Comparison of ENCODE assay signal across 9 cellular contexts in genomic region chr18:65725421-65726050, GRCh38. TPM values are rescaled to one million over a fixed set of nuclear protein-coding genes. Genes with fewer than 3 reads are reported as not detected.
DNase-seq lines count a peak whose midpoint lies in the region; ATAC-seq and TF ChIP-seq lines count a peak whose summit lies in the region.
"Had no signal": no experiment of that assay in that cellular context is flagged by ENCODE, and none has a peak within 500 bp of the region (broad histone marks: within the 10 kb centered on the region; RNA-seq: fewer than 3 reads in every experiment).

No MANE protein-coding gene starts in this region.

- H2AFZ ChIP-seq in KMS-11 (ENCODE audit: low read depth), result peak overlapping the region; percentile 19

- TF ChIP-seq POLR2A in vagina (IDR thresholded peaks at IDR 0.05), result no peak

- peaks cover 23% of the 10 kb centered on the region for H3K4me1 ChIP-seq in KMS-11 (ENCODE audit: low read depth, poor library complexity, severe bottlenecking)
- H3K4me1 ChIP-seq in vagina, result no peaks in the 10 kb centered on the region

- ATAC-seq in sciatic nerve, result no peak
- no peak for ATAC-seq in GM18861 (IDR thresholded peaks at IDR 0.05; ENCODE audit: unreplicated experiment)
- ATAC-seq: stimulated activated memory B cell treated with anti-CD40 and anti-IgM and Interleukin-4, amounts not matched to agents 10 μg/mL and 1 μg/mL and 100 μg/mL, for 72 hours had no signal

- CTCF ChIA-PET in RWPE1 (lab: Yijun Ruan, JAX), result interaction anchor here (0.6 kb wide), 1 partner anchor 20 kb away, joined by 3 read pairs; no protein-coding TSS in a partner anchor

- TF ChIP-seq CTCF in KMS-11 (conservative IDR thresholded peaks at IDR 0.05; ENCODE audit: low read depth, low read length) (peak; percentile 90), RWPE1 (conservative IDR thresholded peaks at IDR 0.05; ENCODE audit: low read depth) (peak; percentile 34), vagina (IDR thresholded peaks at IDR 0.05) (no peak)

- H3K27me3 ChIP-seq in KMS-11 (ENCODE audit: insufficient read depth, low read depth) (no peaks in the 10 kb centered on the region), vagina (no peaks in the 10 kb centered on the region)

- H3K4me2 ChIP-seq in KMS-11, result no peak overlapping the region

- no peaks in the 10 kb centered on the region for H3K4me1 Mint-ChIP-seq in immature natural killer cell
- H3K4me1 Mint-ChIP-seq: stimulated activated memory B cell treated with anti-CD40 and anti-IgM and Interleukin-4, amounts not matched to agents 10 μg/mL and 1 μg/mL and 100 μg/mL, for 72 hours had no signal

- no peak overlapping the region for H3K9ac ChIP-seq in KMS-11

- no peaks in the 10 kb centered on the region for H4K20me1 ChIP-seq in KMS-11 (ENCODE audit: insufficient read depth)

- no peaks in the 10 kb centered on the region for H3K36me3 Mint-ChIP-seq in immature natural killer cell
- H3K36me3 Mint-ChIP-seq: stimulated activated memory B cell treated with anti-CD40 and anti-IgM and Interleukin-4, amounts not matched to agents 10 μg/mL and 1 μg/mL and 100 μg/mL, for 72 hours had no signal

- POLR2A ChIA-PET in RWPE1 (lab: Yijun Ruan, JAX; ENCODE audit: low non-redundant PET), result no interaction called here

- H3K9me3 Mint-ChIP-seq in immature natural killer cell, result peaks cover 0 to 27% (median 7%) of the 10 kb centered on the region in 6 donors
- H3K9me3 Mint-ChIP-seq: stimulated activated memory B cell treated with anti-CD40 and anti-IgM and Interleukin-4, amounts not matched to agents 10 μg/mL and 1 μg/mL and 100 μg/mL, for 72 hours had no signal

- DNase-seq in DMS153 treated with DMSO at 0.1 percent for 48 hours (lab: John Stamatoyannopoulos, UW; ENCODE audit: unreplicated experiment), result peak; percentile 10
- no peak for DNase-seq in RWPE1 (ENCODE audit: low spot score)
- DNase-seq in kidney tubule cell (ENCODE audit: low spot score), result peak; percentile 13
- no peak for DNase-seq in immature natural killer cell
- DNase-seq in vagina (ENCODE audit: extremely low spot score in 2 of 2), result no peak
- no peak for DNase-seq in sciatic nerve (ENCODE audit: low spot score)

- H3K36me3 ChIP-seq in KMS-11 (ENCODE audit: insufficient read depth), result no peaks in the 10 kb centered on the region
- no peaks in the 10 kb centered on the region for H3K36me3 ChIP-seq in vagina

- H3K27ac ChIP-seq in KMS-11, result no peak overlapping the region
- no peak overlapping the region for H3K27ac ChIP-seq in RWPE1
- no peak overlapping the region for H3K27ac ChIP-seq in vagina

- no peaks in the 10 kb centered on the region for H3K9me3 ChIP-seq in vagina

- peaks cover 0 to 2% (median 0%) of the 10 kb centered on the region in 3 donors for H3K27me3 Mint-ChIP-seq in immature natural killer cell (ENCODE audit: low read depth in 3 of 3)
- H3K27me3 Mint-ChIP-seq: stimulated activated memory B cell treated with anti-CD40 and anti-IgM and Interleukin-4, amounts not matched to agents 10 μg/mL and 1 μg/mL and 100 μg/mL, for 72 hours had no signal

- intact Hi-C loops in vagina (cut with DNase I), result no loop called here
- intact Hi-C loops in sciatic nerve (cut with DNase I), result no loop called here

- no peak overlapping the region for H3K4me3 ChIP-seq in KMS-11 (IDR thresholded peaks at IDR 0.05; ENCODE audit: insufficient read depth, low read depth, low read length)
- H3K4me3 ChIP-seq in vagina, result no peak overlapping the region

- H3K4me3 Mint-ChIP-seq in immature natural killer cell, result no peak overlapping the region
- H3K4me3 Mint-ChIP-seq: stimulated activated memory B cell treated with anti-CD40 and anti-IgM and Interleukin-4, amounts not matched to agents 10 μg/mL and 1 μg/mL and 100 μg/mL, for 72 hours had no signal

- no peaks in the 10 kb centered on the region for H3K79me2 ChIP-seq in KMS-11 (ENCODE audit: insufficient read depth, low read depth)

- H3K27ac Mint-ChIP-seq in immature natural killer cell, result no peak overlapping the region
- H3K27ac Mint-ChIP-seq: stimulated activated memory B cell treated with anti-CD40 and anti-IgM and Interleukin-4, amounts not matched to agents 10 μg/mL and 1 μg/mL and 100 μg/mL, for 72 hours had no signal

RNA-seq across cellular contexts. Expression of gene CDH7, which starts 25.3 kb away (rescaled TPM):
- polyA plus RNA-seq in immature natural killer cell, result not detected
- total RNA-seq in vagina (not detected), sciatic nerve (33.5 TPM)

Comparison
In these comparisons a context has a peak if more than half of its experiments do, and no peak if none do; other contexts are left out.
1. DNase-seq: peak in DMS153 treated with DMSO at 0.1 percent for 48 hours (single experiment) and kidney tubule cell (single experiment); none in RWPE1 (single experiment), immature natural killer cell (0 of 3), vagina (0 of 2) and sciatic nerve (single experiment).
2. CTCF ChIP-seq: peak in KMS-11 (single experiment) and RWPE1 (single experiment); none in vagina (0 of 3).
3. RNA of gene CDH7, which starts 25.3 kb away (total RNA-seq): 33.5 TPM in sciatic nerve (single experiment); not detected in vagina (single experiment); every median in the first group is over 10 times any median in the second.